Comparison of ENCODE assay signal across 13 cellular contexts in genomic region chr14:99324291-99324690, GRCh38.
"Had no signal": no experiment of that assay in that cellular context is flagged by ENCODE, and none has a peak within 500 bp of the region (broad histone marks: within the 10 kb centered on the region; RNA-seq: fewer than 3 reads in every experiment).

No MANE protein-coding gene starts in this region.

- H3K27me3 ChIP-seq: foreskin keratinocyte, hepatocyte had no signal

- H2AFZ ChIP-seq: hepatocyte had no signal

- H3K4me3 ChIP-seq: hepatocyte had no signal

- H3K27ac ChIP-seq: foreskin keratinocyte, hepatocyte had no signal

- H3K4me2 ChIP-seq: hepatocyte had no signal

- ATAC-seq: foreskin keratinocyte, left lobe of liver, right cardiac atrium had no signal

- H3K4me1 ChIP-seq: foreskin keratinocyte had no signal

- DNase-seq: cerebellar nuclear complex; dermis blood vessel endothelial cell; foreskin keratinocyte; mesenchymal stem cell; naive B cell; right cardiac atrium; small intestine; stimulated activated CD4-positive, alpha-beta T cell treated with anti-CD3 and anti-CD28 coated beads, Interleukin-12 subunit alpha, Interleukin-12 subunit beta, amount 100 ng/mL, for 4 hours; stimulated activated CD4-positive, alpha-beta T cell treated with anti-CD3 and anti-CD28 coated beads, Interleukin-2, amount 100 ng/mL, for 48 hours; stimulated activated naive CD4-positive, alpha-beta T cell treated with Interleukin-2 at 50 U/mL for 16 hours; trophoblast cell had no signal
